8 cellular contexts compared by ENCODE assay signal in the genomic region with DNA sequence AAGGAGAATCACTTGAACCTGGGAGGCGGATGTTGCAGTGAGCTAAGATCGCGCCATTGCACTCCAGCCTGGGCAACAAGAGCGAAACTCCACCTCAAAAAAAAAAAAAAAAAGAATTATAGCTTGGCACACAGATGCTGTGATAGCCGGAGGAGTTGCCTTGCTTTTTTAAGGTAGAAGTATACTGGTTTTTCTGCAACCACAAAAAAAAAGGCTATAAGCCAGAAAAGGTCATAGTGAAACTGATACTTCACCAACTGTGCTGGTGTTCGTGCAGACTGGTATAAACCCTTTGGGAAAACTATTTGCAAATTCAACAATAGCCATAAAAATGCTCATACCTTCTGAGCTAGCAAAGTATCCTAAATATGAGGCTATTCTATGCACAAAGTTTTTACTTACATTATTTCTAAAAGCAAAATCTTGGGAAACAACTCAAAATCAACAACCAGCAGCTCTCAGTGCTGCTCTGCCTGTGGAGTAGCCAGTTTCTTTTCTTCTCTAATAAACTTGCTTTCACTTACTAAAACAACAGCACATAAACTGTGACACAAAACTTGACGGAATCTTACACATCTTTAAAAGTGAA. TPM values are rescaled to one million over a fixed set of nuclear protein-coding genes. Genes with fewer than 3 reads are reported as not detected.
DNase-seq lines count a peak whose midpoint lies in the region; ATAC-seq and TF ChIP-seq lines count a peak whose summit lies in the region.

No MANE protein-coding gene starts in this region.

- no peaks in the 10 kb centered on the region for H3K9me3 Mint-ChIP-seq in activated T-cell treated with anti-CD3 and anti-CD28 coated beads, Interleukin-2, amount 50 U/mL, for 4 hours
- no peaks in the 10 kb centered on the region for H3K9me3 Mint-ChIP-seq in activated naive CD4-positive, alpha-beta T cell treated with anti-CD3 and anti-CD28 coated beads, Interleukin-2, amount 10 ng/mL, durations not matched to agents 7 days and 5 days
- no peaks in the 10 kb centered on the region for H3K9me3 Mint-ChIP-seq in stimulated activated naive CD8-positive, alpha-beta T cell treated with anti-CD3 and anti-CD28 coated beads, Interleukin-15, Interleukin-2, amounts not matched to agents 100 ng/mL and 50 ng/mL, for 24 hours

- CTCF ChIA-PET in activated naive CD4-positive, alpha-beta T cell treated with anti-CD3 and anti-CD28 coated beads, Interleukin-2, amount 10 ng/mL, durations not matched to agents 7 days and 5 days (lab: Charles Lee): interaction anchor here (0.8 to 1.4 kb wide), 5 partner anchors 9 to 116 kb away, joined by 3 to 4 read pairs (median 4); no protein-coding TSS in a partner anchor

- ATAC-seq in activated T-cell treated with anti-CD3 and anti-CD28 coated beads, Interleukin-2, amount 50 U/mL, for 4 hours: peak; percentile 70 to 80
- ATAC-seq in HG03095 (IDR thresholded peaks at IDR 0.05; ENCODE audit: unreplicated experiment): peak; percentile 43
- no peak for ATAC-seq in Right ventricle myocardium superior (ENCODE audit: poor library complexity)

- TF ChIP-seq EP300 in esophagus muscularis mucosa (IDR thresholded peaks at IDR 0.05): no peak

- peak overlapping the region in 1 of 4 donors; percentile 7 for H3K4me3 ChIP-seq in esophagus muscularis mucosa

- peaks cover 65% of the 10 kb centered on the region for H3K4me1 Mint-ChIP-seq in activated T-cell treated with anti-CD3 and anti-CD28 coated beads, Interleukin-2, amount 50 U/mL, for 4 hours (ENCODE audit: low read depth)
- H3K4me1 Mint-ChIP-seq in activated naive CD4-positive, alpha-beta T cell treated with anti-CD3 and anti-CD28 coated beads, Interleukin-2, amount 10 ng/mL, durations not matched to agents 7 days and 5 days: peaks cover 37% of the 10 kb centered on the region
- peaks cover 64% of the 10 kb centered on the region for H3K4me1 Mint-ChIP-seq in stimulated activated naive CD8-positive, alpha-beta T cell treated with anti-CD3 and anti-CD28 coated beads, Interleukin-15, Interleukin-2, amounts not matched to agents 100 ng/mL and 50 ng/mL, for 24 hours (ENCODE audit: low read depth)

- TF ChIP-seq POLR2A in esophagus muscularis mucosa (IDR thresholded peaks at IDR 0.05; ENCODE audit: low read depth): no peak

- no peaks in the 10 kb centered on the region for H3K27me3 ChIP-seq in esophagus muscularis mucosa

- no peak for TF ChIP-seq CTCF in esophagus muscularis mucosa (IDR thresholded peaks at IDR 0.05)

- H3K36me3 Mint-ChIP-seq in activated T-cell treated with anti-CD3 and anti-CD28 coated beads, Interleukin-2, amount 50 U/mL, for 4 hours (ENCODE audit: insufficient read depth): peaks cover 4% of the 10 kb centered on the region
- no peaks in the 10 kb centered on the region for H3K36me3 Mint-ChIP-seq in activated naive CD4-positive, alpha-beta T cell treated with anti-CD3 and anti-CD28 coated beads, Interleukin-2, amount 10 ng/mL, durations not matched to agents 7 days and 5 days
- H3K36me3 Mint-ChIP-seq in stimulated activated naive CD8-positive, alpha-beta T cell treated with anti-CD3 and anti-CD28 coated beads, Interleukin-15, Interleukin-2, amounts not matched to agents 100 ng/mL and 50 ng/mL, for 24 hours (ENCODE audit: low read depth): peaks cover 6% of the 10 kb centered on the region

- no peaks in the 10 kb centered on the region for H3K36me3 ChIP-seq in esophagus muscularis mucosa

- no peak for DNase-seq in activated T-cell treated with anti-CD3 and anti-CD28 coated beads, Interleukin-2, amount 50 U/mL, for 4 hours
- DNase-seq in activated T-cell treated with anti-CD3 and anti-CD28 coated beads, Interleukin-2, amount 50 U/mL, for 1 hour: no peak
- DNase-seq in activated naive CD4-positive, alpha-beta T cell treated with anti-CD3 and anti-CD28 coated beads, Interleukin-2, amount 10 ng/mL, durations not matched to agents 7 days and 5 days: peak; percentile 35
- DNase-seq in esophagus muscularis mucosa (ENCODE audit: extremely low spot score) (no peak), NCI-H2196 (lab: John Stamatoyannopoulos, UW; ENCODE audit: unreplicated experiment) (no peak), Right ventricle myocardium superior (no peak)

- H3K27ac Mint-ChIP-seq in activated naive CD4-positive, alpha-beta T cell treated with anti-CD3 and anti-CD28 coated beads, Interleukin-2, amount 10 ng/mL, durations not matched to agents 7 days and 5 days: peak overlapping the region; percentile 87
- H3K27ac Mint-ChIP-seq in stimulated activated naive CD8-positive, alpha-beta T cell treated with anti-CD3 and anti-CD28 coated beads, Interleukin-15, Interleukin-2, amounts not matched to agents 100 ng/mL and 50 ng/mL, for 24 hours: peak overlapping the region; percentile 57

- no peak overlapping the region for H3K27ac ChIP-seq in esophagus muscularis mucosa (replicated peaks in 1 of 4)

- WGBS in esophagus muscularis mucosa: 68% methylated on average over 7 of the region's 7 CpGs

- H3K27me3 Mint-ChIP-seq in activated T-cell treated with anti-CD3 and anti-CD28 coated beads, Interleukin-2, amount 50 U/mL, for 4 hours (ENCODE audit: low read depth): no peaks in the 10 kb centered on the region
- H3K27me3 Mint-ChIP-seq in activated naive CD4-positive, alpha-beta T cell treated with anti-CD3 and anti-CD28 coated beads, Interleukin-2, amount 10 ng/mL, durations not matched to agents 7 days and 5 days: peaks cover 3% of the 10 kb centered on the region
- H3K27me3 Mint-ChIP-seq in stimulated activated naive CD8-positive, alpha-beta T cell treated with anti-CD3 and anti-CD28 coated beads, Interleukin-15, Interleukin-2, amounts not matched to agents 100 ng/mL and 50 ng/mL, for 24 hours: no peaks in the 10 kb centered on the region

- no peaks in the 10 kb centered on the region for H3K9me3 ChIP-seq in esophagus muscularis mucosa

- H3K4me3 Mint-ChIP-seq in activated T-cell treated with anti-CD3 and anti-CD28 coated beads, Interleukin-2, amount 50 U/mL, for 4 hours: peak overlapping the region; percentile 72
- H3K4me3 Mint-ChIP-seq in activated naive CD4-positive, alpha-beta T cell treated with anti-CD3 and anti-CD28 coated beads, Interleukin-2, amount 10 ng/mL, durations not matched to agents 7 days and 5 days: peak overlapping the region; percentile 24
- H3K4me3 Mint-ChIP-seq in stimulated activated naive CD8-positive, alpha-beta T cell treated with anti-CD3 and anti-CD28 coated beads, Interleukin-15, Interleukin-2, amounts not matched to agents 100 ng/mL and 50 ng/mL, for 24 hours: peak overlapping the region; percentile 51

- intact Hi-C loops in esophagus muscularis mucosa (cut with DNase I): no loop called here
- intact Hi-C loops in Right ventricle myocardium superior (cut with DNase I): no loop called here

- H3K4me1 ChIP-seq in esophagus muscularis mucosa: peaks cover 45 to 78% (median 58%) of the 10 kb centered on the region in 4 donors

RNA-seq across cellular contexts. Expression of a gene that starts 44.0 kb away (rescaled TPM):
- 10 to 100 TPM; 41.6 to 51.9 (median 44.5) TPM for total RNA-seq in activated T-cell treated with anti-CD3 and anti-CD28 coated beads, Interleukin-2, amount 50 U/mL, for 4 hours
- total RNA-seq in esophagus muscularis mucosa (10 to 100 TPM; 23.3 to 51.2 (median 37.1) TPM), Right ventricle myocardium superior (39.6 TPM)
